Comparison of ENCODE assay signal across 8 cellular contexts in genomic region chr19:56076413-56076998, GRCh38. TPM values are rescaled to one million over a fixed set of nuclear protein-coding genes. Genes with fewer than 3 reads are reported as not detected.
DNase-seq lines count a peak whose midpoint lies in the region; ATAC-seq, FAIRE-seq and TF ChIP-seq lines count a peak whose summit lies in the region.

No MANE protein-coding gene starts in this region.

- no peaks in the 10 kb centered on the region for H3K9me3 Mint-ChIP-seq in activated CD4-positive, alpha-beta T cell treated with anti-CD3 and anti-CD28 coated beads for 36 hours (ENCODE audit: low read depth)
- H3K9me3 Mint-ChIP-seq in neural crest cell, result no peaks in the 10 kb centered on the region

- H3K4me3 ChIP-seq in A549, result no peak overlapping the region

- intact Hi-C loops in activated CD4-positive, alpha-beta T cell treated with anti-CD3 and anti-CD28 coated beads for 36 hours (cut with DNase I, micrococcal nuclease), result loop anchor here (1.0 to 5.0 kb wide), 6 partner anchors 96 to 1021 kb away; no protein-coding TSS in a partner anchor

- H3K27ac Mint-ChIP-seq in activated CD4-positive, alpha-beta T cell treated with anti-CD3 and anti-CD28 coated beads for 36 hours, result no peak overlapping the region
- no peak overlapping the region for H3K27ac Mint-ChIP-seq in neural crest cell (ENCODE audit: unreplicated experiment)

- TF ChIP-seq POLR2A in A549 (IDR thresholded peaks at IDR 0.05; ENCODE audit: low read length), result no peak

- H3K4me2 ChIP-seq in A549, result no peak overlapping the region

- no peak for TF ChIP-seq EP300 in A549 (IDR thresholded peaks at IDR 0.05)

- peaks cover 10% of the 10 kb centered on the region for H3K27me3 Mint-ChIP-seq in activated CD4-positive, alpha-beta T cell treated with anti-CD3 and anti-CD28 coated beads for 36 hours
- peaks cover 9% of the 10 kb centered on the region for H3K27me3 Mint-ChIP-seq in neural crest cell (ENCODE audit: low read depth)

- ATAC-seq in A549 (peak; percentile 57 to 81), esophagus mucosa (peak; percentile 44), GM21576 (IDR thresholded peaks at IDR 0.05; ENCODE audit: unreplicated experiment) (no peak), HG03196 (IDR thresholded peaks at IDR 0.05; ENCODE audit: unreplicated experiment) (no peak)
- ATAC-seq in activated CD4-positive, alpha-beta T cell treated with anti-CD3 and anti-CD28 coated beads for 36 hours, result no peak

- DNase-seq in A549 (ENCODE audit: low read depth in 1 of 2, low spot score in 1 of 2) (peak; percentile 61 to 70), GM03348 (ENCODE audit: low spot score) (peak; percentile 85), NCI-H1930 (lab: John Stamatoyannopoulos, UW) (peak; percentile 21 to 38), neural crest cell (ENCODE audit: low read depth, low spot score) (peak; percentile 76)
- peak; percentile 62 for DNase-seq in activated CD4-positive, alpha-beta T cell treated with anti-CD3 and anti-CD28 coated beads for 36 hours

- 10% methylated on average over 6 of the region's 6 CpGs for WGBS in A549 (ENCODE audit: missing lambda C conversion rate)

- POLR2A ChIA-PET in A549 (lab: Yijun Ruan, JAX), result no interaction called here
- POLR2A ChIA-PET in activated CD4-positive, alpha-beta T cell treated with anti-CD3 and anti-CD28 coated beads for 36 hours (lab: Charles Lee), result no interaction called here

- CTCF ChIA-PET in A549 (lab: Yijun Ruan, JAX), result interaction anchor here (0.6 to 5.5 kb wide), 31 partner anchors 8 to 278 kb away, joined by 3 to 48 read pairs (median 4); partner anchors contain the start of gene GALP
- CTCF ChIA-PET in activated CD4-positive, alpha-beta T cell treated with anti-CD3 and anti-CD28 coated beads for 36 hours (lab: Charles Lee), result interaction anchor here (0.7 to 3.3 kb wide), 14 partner anchors 10 to 271 kb away, joined by 3 to 21 read pairs (median 3); partner anchors contain the start of gene ZSCAN5A

- H3K9me3 ChIP-seq in A549, result 0 out of 3 replicates have a peak, but pooled peaks cover 2% of the 10 kb centered on the region

- no peak for FAIRE-seq in A549 (lab: Jason Lieb, UNC)

- no peaks in the 10 kb centered on the region for H3K4me1 ChIP-seq in A549

- H3K27ac ChIP-seq in A549, result no peak overlapping the region

- H3K4me3 Mint-ChIP-seq in activated CD4-positive, alpha-beta T cell treated with anti-CD3 and anti-CD28 coated beads for 36 hours, result no peak overlapping the region
- H3K4me3 Mint-ChIP-seq in neural crest cell, result no peak overlapping the region

- H3K4me1 Mint-ChIP-seq in activated CD4-positive, alpha-beta T cell treated with anti-CD3 and anti-CD28 coated beads for 36 hours, result peaks cover 10% of the 10 kb centered on the region
- peaks cover 10% of the 10 kb centered on the region for H3K4me1 Mint-ChIP-seq in neural crest cell

- TF ChIP-seq CTCF in A549 (IDR thresholded peaks at IDR 0.05), result peak; percentile 71
- peak; percentile 84 for TF ChIP-seq CTCF in neural crest cell (conservative IDR thresholded peaks at IDR 0.05)

- TF ChIP-seq RAD21 in A549 (conservative IDR thresholded peaks at IDR 0.05 in 1 of 2, IDR thresholded peaks at IDR 0.05 in 1 of 2), result peak; percentile 70 to 83

- no peaks in the 10 kb centered on the region for H3K36me3 Mint-ChIP-seq in activated CD4-positive, alpha-beta T cell treated with anti-CD3 and anti-CD28 coated beads for 36 hours (ENCODE audit: low read depth)
- no peaks in the 10 kb centered on the region for H3K36me3 Mint-ChIP-seq in neural crest cell (ENCODE audit: low read depth)

TF ChIP-seq in A549, 52 proteins besides CTCF, POLR2A, EP300 and RAD21:
- TF ChIP-seq HOXA7 (CRISPR knock-in tag; IDR thresholded peaks at IDR 0.05) (no peak), GATA3 (IDR thresholded peaks at IDR 0.05; ENCODE audit: borderline replicate concordance) (no peak), CBX8 (IDR thresholded peaks at IDR 0.05) (no peak), HES2 (IDR thresholded peaks at IDR 0.05) (no peak), USF2 (IDR thresholded peaks at IDR 0.05) (no peak), SMC3 (IDR thresholded peaks at IDR 0.05) (peak; percentile 63; the same call in 2 of the 3 replicates), ZNF302 (CRISPR knock-in tag; IDR thresholded peaks at IDR 0.05) (no peak)

RNA-seq across cellular contexts. Expression of gene ZNF787, which starts 44.6 kb away (rescaled TPM):
- polyA plus RNA-seq in A549 (2011; rRNA removed) (10.7 and 12.5 TPM in 2 replicates), A549 (2017; fragmentation: RNase III; extraction: RNeasy Plus Mini Kit Qiagen cat#74134 plus additional on column Dnase treatment) (35.1 to 39.3 TPM (median 36.7 TPM) in 3 replicates)
- polyA plus RNA-seq in A549 (2012; cell fraction: cytosol; rRNA removed), result 30.2 and 54.5 TPM in 2 replicates
- polyA plus RNA-seq in A549 (2012; cell fraction: nucleus; rRNA removed), result 44.0 and 78.8 TPM in 2 replicates
- polyA minus RNA-seq in A549 (2011; rRNA and poly(A)+ RNA removed), result 7.8 and 9.9 TPM in 2 replicates
- total RNA-seq in activated CD4-positive, alpha-beta T cell treated with anti-CD3 and anti-CD28 coated beads for 36 hours, result 10 to 100 TPM; 27.6 to 28.4 TPM
- total RNA-seq in esophagus mucosa (24.4 TPM), neural crest cell (47.7 and 48.1 TPM in 2 replicates)

Comparison
In these comparisons a context has a peak if more than half of its experiments do, and no peak if none do; other contexts are left out.
1. ATAC-seq: peak in A549 (2 of 2) and esophagus mucosa (single experiment); none in activated CD4-positive, alpha-beta T cell treated with anti-CD3 and anti-CD28 coated beads for 36 hours (single experiment), GM21576 (single experiment) and HG03196 (single experiment).
2. DNase-seq: peak in every context shown above with its lines; median percentile 85 in GM03348; 76 in neural crest cell; 66 in A549; 62 in activated CD4-positive, alpha-beta T cell treated with anti-CD3 and anti-CD28 coated beads for 36 hours; 30 in NCI-H1930.